ENCODE assay signal across 1 cellular context in the genomic region with DNA sequence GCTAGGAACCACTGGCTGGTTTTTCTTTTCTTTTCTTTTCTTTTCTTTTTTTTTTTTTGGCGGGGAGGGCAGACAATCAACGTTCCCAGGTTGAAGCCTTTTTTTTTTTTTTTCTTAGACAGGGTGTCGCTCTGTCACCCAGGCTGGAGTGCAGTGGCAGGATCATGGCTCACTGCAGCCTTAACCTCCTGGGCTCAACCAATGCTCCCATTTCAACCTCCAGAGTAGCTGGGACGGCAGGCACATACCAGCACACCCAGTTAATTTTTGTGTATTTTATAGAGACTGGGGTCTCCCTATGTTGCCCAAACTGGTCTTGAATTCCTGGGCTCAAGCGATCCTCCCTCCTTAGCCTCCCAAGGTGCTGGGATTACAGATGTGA.
TF ChIP-seq lines count a peak whose summit lies in the region.

No MANE protein-coding gene starts in this region.

TF ChIP-seq in HepG2, 621 proteins besides CTCF, POLR2A, EP300 and RAD21:
- TF ChIP-seq XBP1 (CRISPR knock-in tag; IDR thresholded peaks at IDR 0.05): no peak
- TF ChIP-seq, protein P1, sequence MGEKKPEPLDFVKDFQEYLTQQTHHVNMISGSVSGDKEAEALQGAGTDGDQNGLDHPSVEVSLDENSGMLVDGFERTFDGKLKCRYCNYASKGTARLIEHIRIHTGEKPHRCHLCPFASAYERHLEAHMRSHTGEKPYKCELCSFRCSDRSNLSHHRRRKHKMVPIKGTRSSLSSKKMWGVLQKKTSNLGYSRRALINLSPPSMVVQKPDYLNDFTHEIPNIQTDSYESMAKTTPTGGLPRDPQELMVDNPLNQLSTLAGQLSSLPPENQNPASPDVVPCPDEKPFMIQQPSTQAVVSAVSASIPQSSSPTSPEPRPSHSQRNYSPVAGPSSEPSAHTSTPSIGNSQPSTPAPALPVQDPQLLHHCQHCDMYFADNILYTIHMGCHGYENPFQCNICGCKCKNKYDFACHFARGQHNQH (CRISPR knock-in tag; IDR thresholded peaks at IDR 0.05): 0 out of 2 replicates have a peak, but pooled peaks have one; percentile 10
- no peak for TF ChIP-seq ZFYVE20 (CRISPR knock-in tag; IDR thresholded peaks at IDR 0.05; ENCODE audit: borderline replicate concordance, low read depth)
- TF ChIP-seq SNRNP70 (IDR thresholded peaks at IDR 0.05; ENCODE audit: low read depth, low read length): no peak
- TF ChIP-seq ZNF253 (CRISPR knock-in tag; IDR thresholded peaks at IDR 0.05; ENCODE audit: borderline replicate concordance): 0 out of 2 replicates have a peak, but pooled peaks have one; percentile 38
- TF ChIP-seq, protein P2, sequence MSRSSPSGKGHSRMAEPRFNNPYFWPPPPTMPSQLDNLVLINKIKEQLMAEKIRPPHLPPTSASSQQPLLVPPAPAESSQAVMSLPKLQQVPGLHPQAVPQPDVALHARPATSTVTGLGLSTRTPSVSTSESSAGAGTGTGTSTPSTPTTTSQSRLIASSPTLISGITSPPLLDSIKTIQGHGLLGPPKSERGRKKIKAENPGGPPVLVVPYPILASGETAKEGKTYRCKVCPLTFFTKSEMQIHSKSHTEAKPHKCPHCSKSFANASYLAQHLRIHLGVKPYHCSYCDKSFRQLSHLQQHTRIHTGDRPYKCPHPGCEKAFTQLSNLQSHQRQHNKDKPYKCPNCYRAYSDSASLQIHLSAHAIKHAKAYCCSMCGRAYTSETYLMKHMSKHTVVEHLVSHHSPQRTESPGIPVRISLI (CRISPR knock-in tag; IDR thresholded peaks at IDR 0.05; ENCODE audit: borderline replicate concordance): peak; percentile 15; the same call in 1 of the 2 replicates
- TF ChIP-seq U2AF2 (IDR thresholded peaks at IDR 0.05; ENCODE audit: low read depth, low read length): no peak
- 0 out of 2 replicates have a peak, but pooled peaks have one; percentile 16 for TF ChIP-seq HDAC1 (CRISPR knock-in tag; IDR thresholded peaks at IDR 0.05)
- 0 out of 2 replicates have a peak, but pooled peaks have one; percentile 25 for TF ChIP-seq ZNF547 (CRISPR knock-in tag; IDR thresholded peaks at IDR 0.05)
- 0 out of 2 replicates have a peak, but pooled peaks have one; percentile 12 for TF ChIP-seq RCOR2 (CRISPR knock-in tag; IDR thresholded peaks at IDR 0.05)
- TF ChIP-seq TBX3 (IDR thresholded peaks at IDR 0.05; ENCODE audit: borderline replicate concordance): no peak
- TF ChIP-seq, protein P3, sequence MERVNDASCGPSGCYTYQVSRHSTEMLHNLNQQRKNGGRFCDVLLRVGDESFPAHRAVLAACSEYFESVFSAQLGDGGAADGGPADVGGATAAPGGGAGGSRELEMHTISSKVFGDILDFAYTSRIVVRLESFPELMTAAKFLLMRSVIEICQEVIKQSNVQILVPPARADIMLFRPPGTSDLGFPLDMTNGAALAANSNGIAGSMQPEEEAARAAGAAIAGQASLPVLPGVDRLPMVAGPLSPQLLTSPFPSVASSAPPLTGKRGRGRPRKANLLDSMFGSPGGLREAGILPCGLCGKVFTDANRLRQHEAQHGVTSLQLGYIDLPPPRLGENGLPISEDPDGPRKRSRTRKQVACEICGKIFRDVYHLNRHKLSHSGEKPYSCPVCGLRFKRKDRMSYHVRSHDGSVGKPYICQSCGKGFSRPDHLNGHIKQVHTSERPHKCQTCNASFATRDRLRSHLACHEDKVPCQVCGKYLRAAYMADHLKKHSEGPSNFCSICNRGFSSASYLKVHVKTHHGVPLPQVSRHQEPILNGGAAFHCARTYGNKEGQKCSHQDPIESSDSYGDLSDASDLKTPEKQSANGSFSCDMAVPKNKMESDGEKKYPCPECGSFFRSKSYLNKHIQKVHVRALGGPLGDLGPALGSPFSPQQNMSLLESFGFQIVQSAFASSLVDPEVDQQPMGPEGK (CRISPR knock-in tag; IDR thresholded peaks at IDR 0.05): 0 out of 2 replicates have a peak, but pooled peaks have one; percentile 10
- TF ChIP-seq, protein P4, sequence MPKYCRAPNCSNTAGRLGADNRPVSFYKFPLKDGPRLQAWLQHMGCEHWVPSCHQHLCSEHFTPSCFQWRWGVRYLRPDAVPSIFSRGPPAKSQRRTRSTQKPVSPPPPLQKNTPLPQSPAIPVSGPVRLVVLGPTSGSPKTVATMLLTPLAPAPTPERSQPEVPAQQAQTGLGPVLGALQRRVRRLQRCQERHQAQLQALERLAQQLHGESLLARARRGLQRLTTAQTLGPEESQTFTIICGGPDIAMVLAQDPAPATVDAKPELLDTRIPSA (CRISPR knock-in tag; IDR thresholded peaks at IDR 0.05; ENCODE audit: borderline replicate concordance): no peak
- peak; percentile 29; the same call in 1 of the 2 replicates for TF ChIP-seq ZSCAN25 (CRISPR knock-in tag; IDR thresholded peaks at IDR 0.05)
- peak; percentile 56 for TF ChIP-seq TEAD3 (CRISPR knock-in tag; optimal IDR thresholded peaks at IDR 0.05; ENCODE audit: borderline replicate concordance)
- no peak for TF ChIP-seq ZNF7 (CRISPR knock-in tag; IDR thresholded peaks at IDR 0.05)
- TF ChIP-seq RXRB (CRISPR knock-in tag; IDR thresholded peaks at IDR 0.05; ENCODE audit: borderline replicate concordance): no peak
